27 cellular contexts compared by ENCODE assay signal in the genomic region with DNA sequence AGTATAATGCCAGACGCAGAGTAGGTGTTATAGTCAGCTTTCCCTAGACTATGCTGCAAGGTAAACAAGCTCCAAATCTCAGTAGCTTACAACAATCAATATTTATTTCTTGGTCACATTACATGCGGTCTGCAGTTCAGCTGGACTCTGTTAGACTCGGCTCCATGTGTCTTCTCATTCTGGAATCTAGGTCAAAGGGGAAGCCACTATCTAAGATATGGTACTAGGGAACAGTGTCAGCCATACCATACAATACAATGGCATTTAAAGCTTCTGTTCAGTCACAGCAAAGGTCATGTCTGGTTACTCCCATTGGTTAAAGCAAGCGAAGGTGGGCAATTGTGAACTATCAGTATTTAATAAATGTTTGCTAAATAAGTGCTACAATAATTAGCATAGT.
"Had no signal": no experiment of that assay in that cellular context is flagged by ENCODE, and none has a peak within 500 bp of the region (broad histone marks: within the 10 kb centered on the region; RNA-seq: fewer than 3 reads in every experiment).

No MANE protein-coding gene starts in this region.

- H3K27me3 ChIP-seq: pancreas, sigmoid colon, tibial nerve, upper lobe of left lung, vagina had no signal

- H3K27me3 Mint-ChIP-seq: stimulated activated memory B cell treated with anti-CD40 and anti-IgM and Interleukin-4, amounts not matched to agents 10 μg/mL and 1 μg/mL and 100 μg/mL, for 72 hours; stimulated activated naive CD8-positive, alpha-beta T cell treated with anti-CD3 and anti-CD28 coated beads, Interleukin-15, amount 100 ng/mL, for 72 hours had no signal

- H3K27ac ChIP-seq: lower lobe of right lung, pancreas, psoas muscle, sigmoid colon, tibial nerve, upper lobe of left lung, vagina had no signal

- H3K4me1 ChIP-seq: lower lobe of right lung, pancreas, psoas muscle, sigmoid colon, tibial nerve, upper lobe of left lung, vagina had no signal

- H3K4me1 Mint-ChIP-seq: immature natural killer cell; naive thymus-derived CD8-positive, alpha-beta T cell; nephron; stimulated activated memory B cell treated with anti-CD40 and anti-IgM and Interleukin-4, amounts not matched to agents 10 μg/mL and 1 μg/mL and 100 μg/mL, for 72 hours; stimulated activated naive CD8-positive, alpha-beta T cell treated with anti-CD3 and anti-CD28 coated beads, Interleukin-15, amount 100 ng/mL, for 72 hours had no signal

- H3K4me3 Mint-ChIP-seq: immature natural killer cell; naive thymus-derived CD8-positive, alpha-beta T cell; nephron; neural crest cell; stimulated activated memory B cell treated with anti-CD40 and anti-IgM and Interleukin-4, amounts not matched to agents 10 μg/mL and 1 μg/mL and 100 μg/mL, for 72 hours; stimulated activated naive CD8-positive, alpha-beta T cell treated with anti-CD3 and anti-CD28 coated beads, Interleukin-15, amount 100 ng/mL, for 72 hours had no signal

- H3K4me3 ChIP-seq: lower lobe of right lung, pancreas, psoas muscle, sigmoid colon, tibial nerve, upper lobe of left lung, vagina had no signal

- ATAC-seq: lower lobe of right lung; naive thymus-derived CD8-positive, alpha-beta T cell; pancreas; psoas muscle; stimulated activated naive CD8-positive, alpha-beta T cell treated with anti-CD3 and anti-CD28 coated beads, Interleukin-15, amount 100 ng/mL, for 72 hours had no signal

- H3K9me3 Mint-ChIP-seq: nephron; neural crest cell; stimulated activated memory B cell treated with anti-CD40 and anti-IgM and Interleukin-4, amounts not matched to agents 10 μg/mL and 1 μg/mL and 100 μg/mL, for 72 hours; stimulated activated naive CD8-positive, alpha-beta T cell treated with anti-CD3 and anti-CD28 coated beads, Interleukin-15, amount 100 ng/mL, for 72 hours had no signal

- H3K36me3 ChIP-seq: lower lobe of right lung, pancreas, sigmoid colon, tibial nerve, upper lobe of left lung, vagina had no signal

- H3K9me3 ChIP-seq: lower lobe of right lung, pancreas, psoas muscle, tibial nerve, upper lobe of left lung, vagina had no signal

- FAIRE-seq: islet of Langerhans, kidney, pancreas, small intestine had no signal

- DNase-seq: hypothalamus; immature natural killer cell; kidney; lower lobe of right lung; mammary epithelial cell; mesenchymal stem cell; naive thymus-derived CD8-positive, alpha-beta T cell; nucleus accumbens; pancreas; posterior cingulate gyrus; psoas muscle; sigmoid colon; small intestine; stimulated activated CD4-positive, alpha-beta T cell treated with anti-CD3 and anti-CD28 coated beads, Interleukin-1b, Interleukin-23, amount 100 ng/mL, for 48 hours; stimulated activated CD4-positive, alpha-beta T cell treated with anti-CD3 and anti-CD28 coated beads, Interleukin-2, amount 100 ng/mL, for 48 hours; stimulated activated CD4-positive, alpha-beta T cell treated with anti-CD3 and anti-CD28 coated beads, Interleukin-4, amount 100 ng/mL, for 4 hours; stimulated activated CD8-positive, alpha-beta memory T cell treated with anti-CD3 and anti-CD28 coated beads, Interleukin-4, amount 100 ng/mL, for 48 hours; stimulated activated naive CD4-positive, alpha-beta T cell treated with Interleukin-2 at 50 U/mL for 16 hours; stimulated activated naive CD8-positive, alpha-beta T cell treated with anti-CD3 and anti-CD28 coated beads, Interleukin-15, amount 100 ng/mL, for 72 hours; substantia nigra; upper lobe of left lung had no signal

- H3K27ac Mint-ChIP-seq: immature natural killer cell; naive thymus-derived CD8-positive, alpha-beta T cell; nephron; stimulated activated memory B cell treated with anti-CD40 and anti-IgM and Interleukin-4, amounts not matched to agents 10 μg/mL and 1 μg/mL and 100 μg/mL, for 72 hours; stimulated activated naive CD8-positive, alpha-beta T cell treated with anti-CD3 and anti-CD28 coated beads, Interleukin-15, amount 100 ng/mL, for 72 hours had no signal

- H3K36me3 Mint-ChIP-seq: immature natural killer cell; naive thymus-derived CD8-positive, alpha-beta T cell; stimulated activated memory B cell treated with anti-CD40 and anti-IgM and Interleukin-4, amounts not matched to agents 10 μg/mL and 1 μg/mL and 100 μg/mL, for 72 hours had no signal
